ENCODE assay signal across 17 cellular contexts in genomic region chr1:84869750-84870149, GRCh38. TPM values are rescaled to one million over a fixed set of nuclear protein-coding genes. Genes with fewer than 3 reads are reported as not detected.
"Had no signal": no experiment of that assay in that cellular context is flagged by ENCODE, and none has a peak within 500 bp of the region (broad histone marks: within the 10 kb centered on the region; RNA-seq: fewer than 3 reads in every experiment).

No MANE protein-coding gene starts in this region.

- ATAC-seq: foreskin keratinocyte, left lobe of liver, sciatic nerve had no signal

- H3K27me3 Mint-ChIP-seq: memory B cell had no signal

- H3K36me3 ChIP-seq: heart left ventricle, prostate gland, transverse colon had no signal

- DNase-seq: activated CD4-positive, alpha-beta T cell treated with anti-CD3 and anti-CD28 coated beads, Interleukin-2, amount 50 U/mL, for 1 hour; activated naive CD4-positive, alpha-beta T cell treated with anti-CD3 and anti-CD28 coated beads, Interleukin-2, amount 50 U/mL, for 16 hours; effector CD4-positive, alpha-beta T cell; foreskin keratinocyte; heart left ventricle; islet precursor cell; stimulated activated CD4-positive, alpha-beta T cell treated with anti-CD3 and anti-CD28 coated beads, Interleukin-2, amount 100 ng/mL, for 24 hours; stimulated activated naive CD4-positive, alpha-beta T cell; substantia nigra; transverse colon had no signal

- H3K4me1 Mint-ChIP-seq: memory B cell had no signal

- H3K27me3 ChIP-seq: foreskin keratinocyte, transverse colon had no signal

- H3K9me3 ChIP-seq: heart left ventricle, prostate gland, transverse colon had no signal

- H3K4me1 ChIP-seq: foreskin keratinocyte, prostate gland, transverse colon had no signal

- H3K27ac Mint-ChIP-seq: activated T-helper 2 cell treated with anti-CD3 and anti-CD28 coated beads, Interferon-gamma antibody, Interleukin-2, Interleukin-4, amounts not matched to agents 10 μg/mL and 5 μg/mL and 100 μg/mL, durations not matched to agents 14 hours and 24 hours and 36 hours; memory B cell; nephron had no signal

- H3K27ac ChIP-seq: foreskin keratinocyte, prostate gland, transverse colon had no signal

- H3K4me3 Mint-ChIP-seq: memory B cell, nephron had no signal

- H3K4me3 ChIP-seq: heart left ventricle, prostate gland, transverse colon had no signal

- H3K9me3 Mint-ChIP-seq: activated T-helper 2 cell treated with anti-CD3 and anti-CD28 coated beads, Interferon-gamma antibody, Interleukin-2, Interleukin-4, amounts not matched to agents 10 μg/mL and 5 μg/mL and 100 μg/mL, durations not matched to agents 14 hours and 24 hours and 36 hours; memory B cell; nephron had no signal

RNA-seq across cellular contexts. Expression of gene LPAR3, which starts 23.3 kb away (rescaled TPM):
- total RNA-seq: activated T-helper 2 cell treated with anti-CD3 and anti-CD28 coated beads, Interferon-gamma antibody, Interleukin-2, Interleukin-4, amounts not matched to agents 10 μg/mL and 5 μg/mL and 100 μg/mL, durations not matched to agents 14 hours and 24 hours and 36 hours; endothelial cell of umbilical vein had no signal
- polyA plus RNA-seq: endothelial cell of umbilical vein had no signal
